In the genomic region with DNA sequence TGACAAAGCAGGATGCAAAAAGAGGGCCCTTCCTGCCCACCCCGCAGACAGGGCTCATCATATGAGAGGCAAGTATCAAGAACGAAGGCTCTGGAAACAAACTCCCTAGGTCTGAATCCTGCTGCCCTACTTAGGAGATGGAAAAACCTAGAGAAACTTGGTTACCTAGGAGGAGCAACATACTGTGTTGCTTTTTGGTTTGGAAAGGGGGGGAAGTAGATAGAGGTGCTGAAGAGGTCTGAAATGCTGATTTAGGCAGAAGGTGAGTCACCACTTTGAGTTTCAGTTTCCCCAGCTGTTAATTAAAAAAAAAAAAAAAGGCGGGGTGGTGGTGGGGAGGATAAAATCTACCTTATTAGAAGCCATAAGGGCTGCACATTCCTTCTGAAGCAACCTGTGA, we compare ENCODE assay signal across 8 cellular contexts. TPM values are rescaled to one million over a fixed set of nuclear protein-coding genes. Genes with fewer than 3 reads are reported as not detected.
A peak's percentile ranks its signal among the peaks of the same experiment; 100 is the strongest.
DNase-seq lines count a peak whose midpoint lies in the region; ATAC-seq and TF ChIP-seq lines count a peak whose summit lies in the region.

No MANE protein-coding gene starts in this region.

- DNase-seq in ELR (ENCODE audit: low read depth) (peak; percentile 47), OCI-LY7 (ENCODE audit: low spot score) (peak; percentile 20), erythroblast (lab: John Stamatoyannopoulos, UW) (peak; percentile 26 to 61), skeletal muscle cell (ENCODE audit: low read depth) (no peak), HuH-7.5 (ENCODE audit: low spot score) (no peak), NCI-H1105 (lab: John Stamatoyannopoulos, UW) (no peak)
- DNase-seq in activated CD8-positive, alpha-beta memory T cell treated with anti-CD3 and anti-CD28 coated beads for 24 hours: no peak

- H3K27ac ChIP-seq in OCI-LY7 (ENCODE audit: low read depth, low read length, poor library complexity, severe bottlenecking): no peak overlapping the region

- H2AFZ ChIP-seq in OCI-LY7 (ENCODE audit: low read length): no peak overlapping the region

- no peak for TF ChIP-seq CTCF in OCI-LY7 (conservative IDR thresholded peaks at IDR 0.05; ENCODE audit: low read length)

- H3K4me3 ChIP-seq in OCI-LY7 (ENCODE audit: low read depth, low read length, poor library complexity, severe bottlenecking): peak overlapping the region; percentile 79
- H3K4me3 ChIP-seq in skeletal muscle cell (ENCODE audit: low read depth, low read length): peak overlapping the region; percentile 87

- H4K20me1 ChIP-seq in OCI-LY7 (ENCODE audit: insufficient read depth, low read length): peaks cover 11% of the 10 kb centered on the region

- peaks cover 35% of the 10 kb centered on the region for H3K4me1 ChIP-seq in OCI-LY7 (ENCODE audit: insufficient read depth, low read length, poor library complexity, severe bottlenecking)

- H3K9me3 ChIP-seq in OCI-LY7 (ENCODE audit: low read length): no peaks in the 10 kb centered on the region

- H3K36me3 ChIP-seq in OCI-LY7 (ENCODE audit: insufficient read depth, low read length): peaks cover 25% of the 10 kb centered on the region; the same call in 1 of the 2 replicates

- CTCF ChIA-PET in OCI-LY7 (lab: Charles Lee; ENCODE audit: unreplicated experiment): no interaction called here

- intact Hi-C loops in OCI-LY7 (cut with micrococcal nuclease; ENCODE audit: unreplicated experiment): no loop called here

- ATAC-seq in GM21723 (IDR thresholded peaks at IDR 0.05; ENCODE audit: unreplicated experiment): peak; percentile 38

- H3K4me2 ChIP-seq in OCI-LY7 (ENCODE audit: low read length): peak overlapping the region; percentile 66

- POLR2A ChIA-PET in OCI-LY7 (lab: Charles Lee): interaction anchor here (0.6 kb wide), 4 partner anchors 22 to 1975 kb away, joined by 3 to 9 read pairs (median 4); no protein-coding TSS in a partner anchor

- no peak for TF ChIP-seq POLR2A in erythroblast (IDR thresholded peaks at IDR 0.05; ENCODE audit: low read length)

- TSS peak; percentile 59 for BruUV-seq in OCI-LY7 (replicated peaks; lab: Mats Ljungman, UMichigan)

- H3K79me2 ChIP-seq in OCI-LY7 (ENCODE audit: insufficient read depth, low read depth, low read length): peaks cover 61% of the 10 kb centered on the region

- H3K9me2 ChIP-seq in OCI-LY7 (ENCODE audit: insufficient read depth, low read length): no peaks in the 10 kb centered on the region

RNA-seq across cellular contexts. Expression of a gene that starts 1.5 kb away (rescaled TPM):
- 15.2 and 22.0 TPM in 2 replicates for total RNA-seq in OCI-LY7 (2014; rRNA removed; shearing (Covaris generic))
- 26.6 and 33.3 TPM in 2 replicates for total RNA-seq in OCI-LY7 (2022)

Comparison
In these comparisons a context has a peak if more than half of its experiments do, and no peak if none do; other contexts are left out.
1. DNase-seq: peak in ELR (single experiment), OCI-LY7 (single experiment) and erythroblast (2 of 2); none in skeletal muscle cell (single experiment), activated CD8-positive, alpha-beta memory T cell treated with anti-CD3 and anti-CD28 coated beads for 24 hours (single experiment), HuH-7.5 (single experiment) and NCI-H1105 (single experiment).